9 cellular contexts compared by ENCODE assay signal in genomic region chr5:67152400-67152799, GRCh38. TPM values are rescaled to one million over a fixed set of nuclear protein-coding genes. Genes with fewer than 3 reads are reported as not detected.
"Had no signal": no experiment of that assay in that cellular context is flagged by ENCODE, and none has a peak within 500 bp of the region (broad histone marks: within the 10 kb centered on the region; RNA-seq: fewer than 3 reads in every experiment).

No MANE protein-coding gene starts in this region.

- DNase-seq: GM23248, GOT3, H7, HFFc6, IMR-90 had no signal

- ATAC-seq: HCT116, K562 had no signal

RNA-seq across cellular contexts. Expression of gene CD180, which starts 44.2 kb away (rescaled TPM):
- total RNA-seq: GM23248, H4, H7, HFFc6, HT-29, IMR-90 had no signal
- polyA plus RNA-seq: GM23248, IMR-90 had no signal
